16 cellular contexts compared by ENCODE assay signal in the genomic region with DNA sequence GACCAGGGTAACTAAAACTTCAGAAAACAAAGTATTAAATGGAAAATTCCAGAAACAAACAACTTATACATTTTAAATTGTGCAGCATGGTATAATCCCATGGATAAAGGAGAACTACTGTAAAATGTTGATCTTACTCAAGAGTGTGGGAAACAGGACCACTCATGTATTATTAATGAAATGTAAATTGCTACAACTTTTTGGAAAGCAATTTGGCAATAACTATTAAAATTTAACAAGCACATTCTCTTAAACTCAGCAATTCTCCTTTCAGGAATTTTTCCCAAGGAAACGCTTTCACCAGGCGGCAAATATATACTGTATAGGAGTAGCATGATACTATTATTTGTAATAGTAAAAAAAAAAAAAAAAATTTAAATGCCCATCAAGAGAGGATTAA.
"Had no signal": no experiment of that assay in that cellular context is flagged by ENCODE, and none has a peak within 500 bp of the region (broad histone marks: within the 10 kb centered on the region; RNA-seq: fewer than 3 reads in every experiment).

No MANE protein-coding gene starts in this region.

- DNase-seq: activated naive CD4-positive, alpha-beta T cell treated with Interleukin-2 at 50 U/mL for 16 hours; activated T-cell treated with anti-CD3 and anti-CD28 coated beads for 4 hours; cerebellar nuclear complex; cortex of kidney; erythroblast; nephron progenitor cell; nucleus accumbens; sigmoid colon; stimulated activated naive B cell treated with anti-CD40 and anti-IgM and Interleukin-4, amounts not matched to agents 10 μg/mL and 1 μg/mL and 100 μg/mL, for 72 hours; substantia nigra; T1000; tibial artery had no signal

- H3K9me3 ChIP-seq: sigmoid colon, tibial artery had no signal

- H3K27me3 ChIP-seq: sigmoid colon, tibial artery had no signal

- H3K27ac Mint-ChIP-seq: activated T-helper 2 cell treated with anti-CD3 and anti-CD28 coated beads, Interferon-gamma antibody, Interleukin-2, Interleukin-4, amounts not matched to agents 10 μg/mL and 5 μg/mL and 100 μg/mL, durations not matched to agents 14 hours and 24 hours and 36 hours; nephron progenitor cell; stimulated activated naive B cell treated with anti-CD40 and anti-IgM and Interleukin-4, amounts not matched to agents 10 μg/mL and 1 μg/mL and 100 μg/mL, for 72 hours had no signal

- H3K27me3 Mint-ChIP-seq: stimulated activated naive B cell treated with anti-CD40 and anti-IgM and Interleukin-4, amounts not matched to agents 10 μg/mL and 1 μg/mL and 100 μg/mL, for 72 hours had no signal

- H3K27ac ChIP-seq: sigmoid colon, tibial artery had no signal

- H3K36me3 ChIP-seq: sigmoid colon, tibial artery had no signal

- H3K4me3 Mint-ChIP-seq: nephron progenitor cell; stimulated activated naive B cell treated with anti-CD40 and anti-IgM and Interleukin-4, amounts not matched to agents 10 μg/mL and 1 μg/mL and 100 μg/mL, for 72 hours had no signal

- H3K4me1 ChIP-seq: tibial artery had no signal

- H3K4me3 ChIP-seq: lung, sigmoid colon, tibial artery had no signal

- ATAC-seq: activated CD4-positive, CD25-positive, alpha-beta regulatory T cell treated with anti-CD3 and anti-CD28 coated beads, Interleukin-2, amount 50 U/mL, for 24 hours; left lobe of liver; stimulated activated naive B cell treated with anti-CD40 and anti-IgM and Interleukin-4, amounts not matched to agents 10 μg/mL and 1 μg/mL and 100 μg/mL, for 72 hours had no signal
